ENCODE assay signal across 13 cellular contexts in genomic region chr18:58140366-58141325, GRCh38.
A peak's percentile ranks its signal among the peaks of the same experiment; 100 is the strongest.
DNase-seq lines count a peak whose midpoint lies in the region; ATAC-seq and TF ChIP-seq lines count a peak whose summit lies in the region.
"Had no signal": no experiment of that assay in that cellular context is flagged by ENCODE, and none has a peak within 500 bp of the region (broad histone marks: within the 10 kb centered on the region; RNA-seq: fewer than 3 reads in every experiment).

No MANE protein-coding gene starts in this region.

- H3K4me2 ChIP-seq in hepatocyte: no peak overlapping the region

- H3K27me3 Mint-ChIP-seq in activated T-helper 17 cell treated with anti-CD3 and anti-CD28 coated beads, Interleukin-2, amount 50 U/mL, for 72 hours: peaks cover 10% of the 10 kb centered on the region

- no peaks in the 10 kb centered on the region for H3K9me3 ChIP-seq in hepatocyte (ENCODE audit: low read depth)

- H3K9me2 ChIP-seq in hepatocyte (replicated peaks; ENCODE audit: insufficient read depth): no peaks in the 10 kb centered on the region

- H4K20me1 ChIP-seq in hepatocyte (ENCODE audit: insufficient read depth, poor library complexity, severe bottlenecking): no peaks in the 10 kb centered on the region

- H3K27me3 ChIP-seq in hepatocyte: no peaks in the 10 kb centered on the region

- no peak for TF ChIP-seq EP300 in Ishikawa (IDR thresholded peaks at IDR 0.05; ENCODE audit: borderline replicate concordance)

- no peak overlapping the region for H3K4me3 ChIP-seq in hepatocyte
- H3K4me3 ChIP-seq: lung, SK-N-MC had no signal

- H3K27ac ChIP-seq in hepatocyte: peak overlapping the region; percentile 41
- H3K27ac ChIP-seq: SK-N-MC had no signal

- H3K36me3 ChIP-seq in hepatocyte (replicated peaks; ENCODE audit: insufficient read depth, low read depth): no peaks in the 10 kb centered on the region

- no peaks in the 10 kb centered on the region for H3K4me1 Mint-ChIP-seq in activated T-helper 17 cell treated with anti-CD3 and anti-CD28 coated beads, Interleukin-2, amount 50 U/mL, for 72 hours

- ATAC-seq in activated T-helper 17 cell treated with anti-CD3 and anti-CD28 coated beads, Interleukin-2, amount 50 U/mL, for 72 hours (replicated peaks): no peak
- no peak for ATAC-seq in HG03108 (IDR thresholded peaks at IDR 0.05; ENCODE audit: unreplicated experiment)

- 75% methylated on average over 12 of the region's 12 CpGs for WGBS in hepatocyte (ENCODE audit: low lambda C conversion rate, missing lambda C conversion rate)

- no peaks in the 10 kb centered on the region for H3K36me3 Mint-ChIP-seq in activated T-helper 17 cell treated with anti-CD3 and anti-CD28 coated beads, Interleukin-2, amount 50 U/mL, for 72 hours (ENCODE audit: low read depth)
- H3K36me3 Mint-ChIP-seq: activated naive CD4-positive, alpha-beta T cell treated with anti-CD3 and anti-CD28 coated beads, Interleukin-2, amount 50 U/mL, for 24 hours had no signal

- H3K79me2 ChIP-seq in hepatocyte: peaks cover 96% of the 10 kb centered on the region

- no peak overlapping the region for H2AFZ ChIP-seq in hepatocyte

- TF ChIP-seq CTCF in hepatocyte (IDR thresholded peaks at IDR 0.05; ENCODE audit: poor library complexity): peak; percentile 17

- H3K27ac Mint-ChIP-seq in activated T-helper 17 cell treated with anti-CD3 and anti-CD28 coated beads, Interleukin-2, amount 50 U/mL, for 72 hours: no peak overlapping the region
- H3K27ac Mint-ChIP-seq: activated naive CD4-positive, alpha-beta T cell treated with anti-CD3 and anti-CD28 coated beads, Interleukin-2, amount 50 U/mL, for 24 hours had no signal

- peak; percentile 28 for DNase-seq in OCI-M1 (lab: John Stamatoyannopoulos, UW)
- DNase-seq in hepatocyte (ENCODE audit: low spot score): no peak
- DNase-seq in retina: peak; percentile 62
- DNase-seq in activated effector memory CD4-positive, alpha-beta T cell treated with Interleukin-2 at 50 U/mL for 16 hours: no peak
- DNase-seq: activated CD4-positive, alpha-beta T cell treated with anti-CD3 and anti-CD28 coated beads for 48 hours; cortex of kidney; DMS 273 treated with DMSO at 0.1 percent for 48 hours had no signal

- TF ChIP-seq RAD21 in Ishikawa (IDR thresholded peaks at IDR 0.05; ENCODE audit: low read depth): peak; percentile 7; the same call in 1 of the 2 replicates

- no peaks in the 10 kb centered on the region for H3K9me3 Mint-ChIP-seq in activated T-helper 17 cell treated with anti-CD3 and anti-CD28 coated beads, Interleukin-2, amount 50 U/mL, for 72 hours
- H3K9me3 Mint-ChIP-seq: activated naive CD4-positive, alpha-beta T cell treated with anti-CD3 and anti-CD28 coated beads, Interleukin-2, amount 50 U/mL, for 24 hours had no signal

- peaks cover 35% of the 10 kb centered on the region for H3K4me1 ChIP-seq in hepatocyte (ENCODE audit: insufficient read depth)

- no peak overlapping the region for H3K4me3 Mint-ChIP-seq in activated T-helper 17 cell treated with anti-CD3 and anti-CD28 coated beads, Interleukin-2, amount 50 U/mL, for 72 hours
- H3K4me3 Mint-ChIP-seq: activated naive CD4-positive, alpha-beta T cell treated with anti-CD3 and anti-CD28 coated beads, Interleukin-2, amount 50 U/mL, for 24 hours had no signal

TF ChIP-seq in Ishikawa, 13 proteins besides CTCF, POLR2A, EP300 and RAD21:
- TF ChIP-seq ZBTB7A (IDR thresholded peaks at IDR 0.05; ENCODE audit: low read depth): no peak
- no peak for TF ChIP-seq EGR1 (IDR thresholded peaks at IDR 0.05)
- TF ChIP-seq TEAD4 (IDR thresholded peaks at IDR 0.05): no peak
- TF ChIP-seq FOXM1 (IDR thresholded peaks at IDR 0.05; ENCODE audit: borderline replicate concordance, low read depth): no peak
- no peak for TF ChIP-seq YY1 (IDR thresholded peaks at IDR 0.05; ENCODE audit: low read depth)
- TF ChIP-seq USF1 (IDR thresholded peaks at IDR 0.05): no peak
- no peak for TF ChIP-seq TCF12 (IDR thresholded peaks at IDR 0.05; ENCODE audit: low read depth)
- TF ChIP-seq MAX (IDR thresholded peaks at IDR 0.05): no peak
- no peak for TF ChIP-seq CEBPB (IDR thresholded peaks at IDR 0.05)
- TF ChIP-seq REST (IDR thresholded peaks at IDR 0.05; ENCODE audit: low read depth): no peak
- no peak for TF ChIP-seq NFIC (IDR thresholded peaks at IDR 0.05)
- no peak for TF ChIP-seq TAF1 (IDR thresholded peaks at IDR 0.05; ENCODE audit: low read depth)
- TF ChIP-seq CREB1 (IDR thresholded peaks at IDR 0.05; ENCODE audit: low read depth): no peak

Comparison
In these comparisons a context has a peak if more than half of its experiments do, and no peak if none do; other contexts are left out.
1. DNase-seq: peak in OCI-M1 (single experiment) and retina (single experiment); none in hepatocyte (single experiment) and activated effector memory CD4-positive, alpha-beta T cell treated with Interleukin-2 at 50 U/mL for 16 hours (single experiment).